ENCODE assay signal across 35 cellular contexts in genomic region chr5:66248874-66249273, GRCh38.
"Had no signal": no experiment of that assay in that cellular context is flagged by ENCODE, and none has a peak within 500 bp of the region (broad histone marks: within the 10 kb centered on the region; RNA-seq: fewer than 3 reads in every experiment).

No MANE protein-coding gene starts in this region.

- H3K4me3 ChIP-seq: ascending aorta had no signal

- H3K27me3 Mint-ChIP-seq: activated B cell treated with CpG ODN at 0.5 μM for 24 hours; activated CD4-positive, alpha-beta T cell treated with anti-CD3 and anti-CD28 coated beads, Interleukin-2, amount 10 ng/mL, durations not matched to agents 24 days and 14 days; activated CD8-positive, alpha-beta T cell treated with anti-CD3 and anti-CD28 coated beads for 36 hours; activated naive CD4-positive, alpha-beta T cell treated with anti-CD3 and anti-CD28 coated beads, Interleukin-2, amount 50 U/mL, for 24 hours; activated naive CD8-positive, alpha-beta T cell; activated naive CD8-positive, alpha-beta T cell treated with anti-CD3 and anti-CD28 coated beads, Interleukin-2, amount 10 ng/mL, durations not matched to agents 7 days and 5 days; activated T-helper 17 cell treated with anti-CD3 and anti-CD28 coated beads, Interleukin-2, amount 50 U/mL, for 72 hours had no signal

- H3K36me3 ChIP-seq: ascending aorta had no signal

- H3K9me3 ChIP-seq: ascending aorta had no signal

- ATAC-seq: activated CD8-positive, alpha-beta T cell treated with anti-CD3 and anti-CD28 coated beads for 36 hours; activated naive CD8-positive, alpha-beta T cell treated with anti-CD3 and anti-CD28 coated beads, Interleukin-2, amount 50 U/mL, for 24 hours; activated T-cell treated with anti-CD3 and anti-CD28 coated beads, Interleukin-2, amount 50 U/mL, for 4 hours; activated T-cell treated with anti-CD3 and anti-CD28 coated beads, Interleukin-2, amount 50 U/mL, for 72 hours; activated T-helper 17 cell treated with anti-CD3 and anti-CD28 coated beads, Interleukin-2, amount 50 U/mL, for 72 hours had no signal

- DNase-seq: activated B cell treated with CpG ODN at 0.5 μM for 24 hours; activated CD4-positive, alpha-beta memory T cell treated with anti-CD3 and anti-CD28 coated beads for 36 hours; activated CD4-positive, alpha-beta T cell treated with anti-CD3 and anti-CD28 coated beads for 4 hours; activated CD4-positive, alpha-beta T cell treated with anti-CD3 and anti-CD28 coated beads, Interleukin-2, amount 10 ng/mL, durations not matched to agents 24 days and 14 days; activated CD4-positive, alpha-beta T cell treated with anti-CD3 and anti-CD28 coated beads, Interleukin-2, amount 50 U/mL, for 1 hour; activated CD4-positive, alpha-beta T cell treated with anti-CD3 and anti-CD28 coated beads, Interleukin-2, amount 50 U/mL, for 4 hours; activated CD4-positive, CD25-positive, alpha-beta regulatory T cell treated with anti-CD3 and anti-CD28 coated beads, Interleukin-2, amount 50 U/mL, for 72 hours; activated CD8-positive, alpha-beta memory T cell treated with anti-CD3 and anti-CD28 coated beads, Interleukin-2, amount 50 U/mL, for 4 hours; activated CD8-positive, alpha-beta T cell treated with anti-CD3 and anti-CD28 coated beads for 36 hours; activated effector memory CD4-positive, alpha-beta T cell treated with anti-CD3 and anti-CD28 coated beads, Interleukin-2, amount 50 U/mL, for 16 hours; activated gamma-delta T cell treated with Interleukin-2 at 50 U/mL for 16 hours; activated naive CD4-positive, alpha-beta T cell; activated naive CD4-positive, alpha-beta T cell treated with anti-CD3 and anti-CD28 coated beads for 36 hours; activated naive CD8-positive, alpha-beta T cell treated with anti-CD3 and anti-CD28 coated beads, Interleukin-2, amount 10 ng/mL, durations not matched to agents 7 days and 5 days; activated naive CD8-positive, alpha-beta T cell treated with anti-CD3 and anti-CD28 coated beads, Interleukin-2, amount 50 U/mL, for 24 hours; activated T-cell treated with anti-CD3 and anti-CD28 coated beads for 4 hours; activated T-cell treated with anti-CD3 and anti-CD28 coated beads, Interleukin-2, amount 50 U/mL, for 1 hour; activated T-cell treated with anti-CD3 and anti-CD28 coated beads, Interleukin-2, amount 50 U/mL, for 4 hours; activated T-cell treated with anti-CD3 and anti-CD28 coated beads, Interleukin-2, amount 50 U/mL, for 72 hours; amygdala; anterior cingulate cortex; central memory CD4-positive, alpha-beta T cell; T-helper 1 cell; T-helper 2 cell; T-helper 9 cell had no signal

- H3K36me3 Mint-ChIP-seq: activated CD4-positive, alpha-beta memory T cell treated with anti-CD3 and anti-CD28 coated beads for 36 hours; activated naive CD4-positive, alpha-beta T cell treated with anti-CD3 and anti-CD28 coated beads, Interleukin-2, amount 50 U/mL, for 24 hours; activated naive CD8-positive, alpha-beta T cell; activated naive CD8-positive, alpha-beta T cell treated with anti-CD3 and anti-CD28 coated beads, Interleukin-2, amount 10 ng/mL, durations not matched to agents 7 days and 5 days; brain had no signal

- H3K4me3 Mint-ChIP-seq: activated B cell treated with CpG ODN at 0.5 μM for 24 hours; activated CD4-positive, alpha-beta memory T cell treated with anti-CD3 and anti-CD28 coated beads for 36 hours; activated CD4-positive, alpha-beta T cell treated with anti-CD3 and anti-CD28 coated beads, Interleukin-2, amount 10 ng/mL, durations not matched to agents 24 days and 14 days; activated CD8-positive, alpha-beta T cell treated with anti-CD3 and anti-CD28 coated beads for 36 hours; activated naive CD4-positive, alpha-beta T cell treated with anti-CD3 and anti-CD28 coated beads for 36 hours; activated naive CD4-positive, alpha-beta T cell treated with anti-CD3 and anti-CD28 coated beads, Interleukin-2, amount 50 U/mL, for 24 hours; activated naive CD8-positive, alpha-beta T cell; activated naive CD8-positive, alpha-beta T cell treated with anti-CD3 and anti-CD28 coated beads, Interleukin-2, amount 10 ng/mL, durations not matched to agents 7 days and 5 days; activated naive CD8-positive, alpha-beta T cell treated with anti-CD3 and anti-CD28 coated beads, Interleukin-2, amount 50 U/mL, for 24 hours; activated T-cell treated with anti-CD3 and anti-CD28 coated beads, Interleukin-2, amount 50 U/mL, for 4 hours; activated T-cell treated with anti-CD3 and anti-CD28 coated beads, Interleukin-2, amount 50 U/mL, for 72 hours; activated T-helper 1 cell treated with anti-CD3 and anti-CD28 coated beads, Interleukin-12 subunit alpha, Interleukin-12 subunit beta, Interleukin-2, Interleukin-4 antibody, amounts not matched to agents 30 ng/mL and 10 ng/mL and 1 ng/mL, durations not matched to agents 14 hours and 24 hours and 36 hours; activated T-helper 17 cell treated with anti-CD3 and anti-CD28 coated beads, Interleukin-2, amount 50 U/mL, for 72 hours; brain; T-helper 1 cell treated with Interleukin-12 subunit alpha and Interleukin-12 subunit beta and Interleukin-4 antibody, amounts not matched to agents 30 μg/mL and 1 μg/mL, for 36 hours; T-helper 2 cell treated with Interferon-gamma antibody and Interleukin-4, amounts not matched to agents 5 μg/mL and 100 μg/mL, for 36 hours had no signal

- H3K27me3 ChIP-seq: ascending aorta had no signal

- H3K9me3 Mint-ChIP-seq: activated B cell treated with CpG ODN at 0.5 μM for 24 hours; activated CD4-positive, alpha-beta memory T cell treated with anti-CD3 and anti-CD28 coated beads for 36 hours; activated CD4-positive, alpha-beta T cell treated with anti-CD3 and anti-CD28 coated beads, Interleukin-2, amount 10 ng/mL, durations not matched to agents 24 days and 14 days; activated CD8-positive, alpha-beta T cell treated with anti-CD3 and anti-CD28 coated beads for 36 hours; activated naive CD4-positive, alpha-beta T cell treated with anti-CD3 and anti-CD28 coated beads for 36 hours; activated naive CD4-positive, alpha-beta T cell treated with anti-CD3 and anti-CD28 coated beads, Interleukin-2, amount 50 U/mL, for 24 hours; activated naive CD8-positive, alpha-beta T cell treated with anti-CD3 and anti-CD28 coated beads, Interleukin-2, amount 10 ng/mL, durations not matched to agents 7 days and 5 days; activated naive CD8-positive, alpha-beta T cell treated with anti-CD3 and anti-CD28 coated beads, Interleukin-2, amount 50 U/mL, for 24 hours; activated T-cell treated with anti-CD3 and anti-CD28 coated beads, Interleukin-2, amount 50 U/mL, for 4 hours; activated T-cell treated with anti-CD3 and anti-CD28 coated beads, Interleukin-2, amount 50 U/mL, for 72 hours; activated T-helper 1 cell treated with anti-CD3 and anti-CD28 coated beads, Interleukin-12 subunit alpha, Interleukin-12 subunit beta, Interleukin-2, Interleukin-4 antibody, amounts not matched to agents 30 ng/mL and 10 ng/mL and 1 ng/mL, durations not matched to agents 14 hours and 24 hours and 36 hours; activated T-helper 17 cell treated with anti-CD3 and anti-CD28 coated beads, Interleukin-2, amount 50 U/mL, for 72 hours; brain; T-helper 1 cell treated with Interleukin-12 subunit alpha and Interleukin-12 subunit beta and Interleukin-4 antibody, amounts not matched to agents 30 μg/mL and 1 μg/mL, for 36 hours; T-helper 2 cell treated with Interferon-gamma antibody and Interleukin-4, amounts not matched to agents 5 μg/mL and 100 μg/mL, for 36 hours had no signal

- H3K27ac ChIP-seq: ascending aorta, VCaP had no signal

- H3K4me1 ChIP-seq: ascending aorta had no signal

- FAIRE-seq: TTC549 had no signal

- H3K4me1 Mint-ChIP-seq: activated B cell treated with CpG ODN at 0.5 μM for 24 hours; activated CD4-positive, alpha-beta T cell treated with anti-CD3 and anti-CD28 coated beads, Interleukin-2, amount 10 ng/mL, durations not matched to agents 24 days and 14 days; activated naive CD4-positive, alpha-beta T cell treated with anti-CD3 and anti-CD28 coated beads, Interleukin-2, amount 50 U/mL, for 24 hours; activated naive CD8-positive, alpha-beta T cell treated with anti-CD3 and anti-CD28 coated beads, Interleukin-2, amount 10 ng/mL, durations not matched to agents 7 days and 5 days; activated naive CD8-positive, alpha-beta T cell treated with anti-CD3 and anti-CD28 coated beads, Interleukin-2, amount 50 U/mL, for 24 hours; activated T-helper 17 cell treated with anti-CD3 and anti-CD28 coated beads, Interleukin-2, amount 50 U/mL, for 72 hours had no signal

- H3K27ac Mint-ChIP-seq: activated B cell treated with CpG ODN at 0.5 μM for 24 hours; activated CD4-positive, alpha-beta memory T cell treated with anti-CD3 and anti-CD28 coated beads for 36 hours; activated CD4-positive, alpha-beta T cell treated with anti-CD3 and anti-CD28 coated beads, Interleukin-2, amount 10 ng/mL, durations not matched to agents 24 days and 14 days; activated CD8-positive, alpha-beta T cell treated with anti-CD3 and anti-CD28 coated beads for 36 hours; activated naive CD4-positive, alpha-beta T cell treated with anti-CD3 and anti-CD28 coated beads for 36 hours; activated naive CD4-positive, alpha-beta T cell treated with anti-CD3 and anti-CD28 coated beads, Interleukin-2, amount 50 U/mL, for 24 hours; activated naive CD8-positive, alpha-beta T cell; activated naive CD8-positive, alpha-beta T cell treated with anti-CD3 and anti-CD28 coated beads, Interleukin-2, amount 10 ng/mL, durations not matched to agents 7 days and 5 days; activated naive CD8-positive, alpha-beta T cell treated with anti-CD3 and anti-CD28 coated beads, Interleukin-2, amount 50 U/mL, for 24 hours; activated T-cell treated with anti-CD3 and anti-CD28 coated beads, Interleukin-2, amount 50 U/mL, for 72 hours; activated T-helper 1 cell treated with anti-CD3 and anti-CD28 coated beads, Interleukin-12 subunit alpha, Interleukin-12 subunit beta, Interleukin-2, Interleukin-4 antibody, amounts not matched to agents 30 ng/mL and 10 ng/mL and 1 ng/mL, durations not matched to agents 14 hours and 24 hours and 36 hours; activated T-helper 17 cell treated with anti-CD3 and anti-CD28 coated beads, Interleukin-2, amount 50 U/mL, for 72 hours; brain; T-helper 1 cell treated with Interleukin-12 subunit alpha and Interleukin-12 subunit beta and Interleukin-4 antibody, amounts not matched to agents 30 μg/mL and 1 μg/mL, for 36 hours; T-helper 2 cell treated with Interferon-gamma antibody and Interleukin-4, amounts not matched to agents 5 μg/mL and 100 μg/mL, for 36 hours had no signal
